In the genomic region with DNA sequence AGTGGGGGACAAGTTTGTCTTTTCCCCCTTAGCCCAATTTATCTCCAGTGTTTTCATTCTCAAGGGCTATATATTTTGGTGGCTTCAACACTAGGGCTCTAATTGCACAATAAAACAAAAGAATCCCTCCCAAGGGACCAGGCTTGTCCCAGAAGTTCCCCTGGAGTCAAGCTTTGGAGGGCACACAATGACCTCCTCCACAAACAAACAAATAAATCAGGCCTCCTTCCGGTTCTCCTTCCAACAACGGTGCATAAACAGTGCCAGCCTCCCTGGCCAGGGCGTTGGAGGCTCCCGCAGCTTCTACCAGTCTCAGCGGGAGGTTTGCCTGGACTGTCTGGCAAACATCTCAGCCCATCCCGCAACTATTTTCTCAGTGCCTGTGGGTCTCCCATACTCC, we compare ENCODE assay signal across 1 cellular context.
TF ChIP-seq lines count a peak whose summit lies in the region.

No MANE protein-coding gene starts in this region.

TF ChIP-seq in HEK293, 187 proteins besides CTCF, POLR2A, EP300 and RAD21 (continued from another document and continues in another):
- TF ChIP-seq, protein P1, sequence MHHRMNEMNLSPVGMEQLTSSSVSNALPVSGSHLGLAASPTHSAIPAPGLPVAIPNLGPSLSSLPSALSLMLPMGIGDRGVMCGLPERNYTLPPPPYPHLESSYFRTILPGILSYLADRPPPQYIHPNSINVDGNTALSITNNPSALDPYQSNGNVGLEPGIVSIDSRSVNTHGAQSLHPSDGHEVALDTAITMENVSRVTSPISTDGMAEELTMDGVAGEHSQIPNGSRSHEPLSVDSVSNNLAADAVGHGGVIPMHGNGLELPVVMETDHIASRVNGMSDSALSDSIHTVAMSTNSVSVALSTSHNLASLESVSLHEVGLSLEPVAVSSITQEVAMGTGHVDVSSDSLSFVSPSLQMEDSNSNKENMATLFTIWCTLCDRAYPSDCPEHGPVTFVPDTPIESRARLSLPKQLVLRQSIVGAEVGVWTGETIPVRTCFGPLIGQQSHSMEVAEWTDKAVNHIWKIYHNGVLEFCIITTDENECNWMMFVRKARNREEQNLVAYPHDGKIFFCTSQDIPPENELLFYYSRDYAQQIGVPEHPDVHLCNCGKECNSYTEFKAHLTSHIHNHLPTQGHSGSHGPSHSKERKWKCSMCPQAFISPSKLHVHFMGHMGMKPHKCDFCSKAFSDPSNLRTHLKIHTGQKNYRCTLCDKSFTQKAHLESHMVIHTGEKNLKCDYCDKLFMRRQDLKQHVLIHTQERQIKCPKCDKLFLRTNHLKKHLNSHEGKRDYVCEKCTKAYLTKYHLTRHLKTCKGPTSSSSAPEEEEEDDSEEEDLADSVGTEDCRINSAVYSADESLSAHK (tag by site-specific recombination; IDR thresholded peaks at IDR 0.05), result peak; percentile 76
- TF ChIP-seq MYNN (tag by site-specific recombination; IDR thresholded peaks at IDR 0.05; ENCODE audit: borderline replicate concordance), result no peak
- TF ChIP-seq SCRT2 (tag by site-specific recombination; IDR thresholded peaks at IDR 0.05), result no peak
- no peak for TF ChIP-seq YY1 (tag by site-specific recombination; IDR thresholded peaks at IDR 0.05)
- TF ChIP-seq, protein P2, sequence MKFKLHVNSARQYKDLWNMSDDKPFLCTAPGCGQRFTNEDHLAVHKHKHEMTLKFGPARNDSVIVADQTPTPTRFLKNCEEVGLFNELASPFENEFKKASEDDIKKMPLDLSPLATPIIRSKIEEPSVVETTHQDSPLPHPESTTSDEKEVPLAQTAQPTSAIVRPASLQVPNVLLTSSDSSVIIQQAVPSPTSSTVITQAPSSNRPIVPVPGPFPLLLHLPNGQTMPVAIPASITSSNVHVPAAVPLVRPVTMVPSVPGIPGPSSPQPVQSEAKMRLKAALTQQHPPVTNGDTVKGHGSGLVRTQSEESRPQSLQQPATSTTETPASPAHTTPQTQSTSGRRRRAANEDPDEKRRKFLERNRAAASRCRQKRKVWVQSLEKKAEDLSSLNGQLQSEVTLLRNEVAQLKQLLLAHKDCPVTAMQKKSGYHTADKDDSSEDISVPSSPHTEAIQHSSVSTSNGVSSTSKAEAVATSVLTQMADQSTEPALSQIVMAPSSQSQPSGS (tag by site-specific recombination; IDR thresholded peaks at IDR 0.05; ENCODE audit: low read depth), result no peak
- TF ChIP-seq, protein P3, sequence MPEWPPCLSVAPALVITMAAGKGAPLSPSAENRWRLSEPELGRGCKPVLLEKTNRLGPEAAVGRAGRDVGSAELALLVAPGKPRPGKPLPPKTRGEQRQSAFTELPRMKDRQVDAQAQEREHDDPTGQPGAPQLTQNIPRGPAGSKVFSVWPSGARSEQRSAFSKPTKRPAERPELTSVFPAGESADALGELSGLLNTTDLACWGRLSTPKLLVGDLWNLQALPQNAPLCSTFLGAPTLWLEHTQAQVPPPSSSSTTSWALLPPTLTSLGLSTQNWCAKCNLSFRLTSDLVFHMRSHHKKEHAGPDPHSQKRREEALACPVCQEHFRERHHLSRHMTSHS (tag by site-specific recombination; IDR thresholded peaks at IDR 0.05), result 0 out of 2 replicates have a peak, but pooled peaks have one; percentile 58
- no peak for TF ChIP-seq HOXC10 (CRISPR knock-in tag; IDR thresholded peaks at IDR 0.05)
- TF ChIP-seq ZBTB20 (tag by site-specific recombination; IDR thresholded peaks at IDR 0.05), result no peak
- TF ChIP-seq ZNF501 (tag by site-specific recombination; IDR thresholded peaks at IDR 0.05), result no peak
- no peak for TF ChIP-seq ZBTB10 (tag by site-specific recombination; IDR thresholded peaks at IDR 0.05)
- no peak for TF ChIP-seq KLF1 (tag by site-specific recombination; IDR thresholded peaks at IDR 0.05)
- TF ChIP-seq ZNF146 (tag by site-specific recombination; IDR thresholded peaks at IDR 0.05), result no peak
- TF ChIP-seq ZNF26 (tag by site-specific recombination; IDR thresholded peaks at IDR 0.05), result no peak
- no peak for TF ChIP-seq HIC1 (tag by site-specific recombination; IDR thresholded peaks at IDR 0.05)
- no peak for TF ChIP-seq ZNF19 (tag by site-specific recombination; IDR thresholded peaks at IDR 0.05; ENCODE audit: low read depth)
- no peak for TF ChIP-seq ZNF335 (tag by site-specific recombination; conservative IDR thresholded peaks at IDR 0.05)
- peak; percentile 72 for TF ChIP-seq ZNF843 (tag by site-specific recombination; IDR thresholded peaks at IDR 0.05)
- TF ChIP-seq, protein P4, sequence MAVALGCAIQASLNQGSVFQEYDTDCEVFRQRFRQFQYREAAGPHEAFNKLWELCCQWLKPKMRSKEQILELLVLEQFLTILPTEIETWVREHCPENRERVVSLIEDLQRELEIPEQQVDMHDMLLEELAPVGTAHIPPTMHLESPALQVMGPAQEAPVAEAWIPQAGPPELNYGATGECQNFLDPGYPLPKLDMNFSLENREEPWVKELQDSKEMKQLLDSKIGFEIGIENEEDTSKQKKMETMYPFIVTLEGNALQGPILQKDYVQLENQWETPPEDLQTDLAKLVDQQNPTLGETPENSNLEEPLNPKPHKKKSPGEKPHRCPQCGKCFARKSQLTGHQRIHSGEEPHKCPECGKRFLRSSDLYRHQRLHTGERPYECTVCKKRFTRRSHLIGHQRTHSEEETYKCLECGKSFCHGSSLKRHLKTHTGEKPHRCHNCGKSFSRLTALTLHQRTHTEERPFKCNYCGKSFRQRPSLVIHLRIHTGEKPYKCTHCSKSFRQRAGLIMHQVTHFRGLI (tag by site-specific recombination; IDR thresholded peaks at IDR 0.05), result no peak
- no peak for TF ChIP-seq ZNF274 (IDR thresholded peaks at IDR 0.05; ENCODE audit: low read length)
- TF ChIP-seq ZNF274 (tag by site-specific recombination; IDR thresholded peaks at IDR 0.05; ENCODE audit: borderline replicate concordance), result no peak
- TF ChIP-seq ZNF155 (tag by site-specific recombination; IDR thresholded peaks at IDR 0.05), result no peak
- TF ChIP-seq, protein P5, sequence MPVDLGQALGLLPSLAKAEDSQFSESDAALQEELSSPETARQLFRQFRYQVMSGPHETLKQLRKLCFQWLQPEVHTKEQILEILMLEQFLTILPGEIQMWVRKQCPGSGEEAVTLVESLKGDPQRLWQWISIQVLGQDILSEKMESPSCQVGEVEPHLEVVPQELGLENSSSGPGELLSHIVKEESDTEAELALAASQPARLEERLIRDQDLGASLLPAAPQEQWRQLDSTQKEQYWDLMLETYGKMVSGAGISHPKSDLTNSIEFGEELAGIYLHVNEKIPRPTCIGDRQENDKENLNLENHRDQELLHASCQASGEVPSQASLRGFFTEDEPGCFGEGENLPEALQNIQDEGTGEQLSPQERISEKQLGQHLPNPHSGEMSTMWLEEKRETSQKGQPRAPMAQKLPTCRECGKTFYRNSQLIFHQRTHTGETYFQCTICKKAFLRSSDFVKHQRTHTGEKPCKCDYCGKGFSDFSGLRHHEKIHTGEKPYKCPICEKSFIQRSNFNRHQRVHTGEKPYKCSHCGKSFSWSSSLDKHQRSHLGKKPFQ (tag by site-specific recombination; IDR thresholded peaks at IDR 0.05), result no peak
- TF ChIP-seq ZNF394 (tag by site-specific recombination; IDR thresholded peaks at IDR 0.05; ENCODE audit: borderline replicate concordance), result no peak
- TF ChIP-seq HOXA7 (CRISPR knock-in tag; IDR thresholded peaks at IDR 0.05; ENCODE audit: borderline replicate concordance), result no peak
- TF ChIP-seq ZNF239 (tag by site-specific recombination; IDR thresholded peaks at IDR 0.05), result no peak
- TF ChIP-seq ZSCAN16 (tag by site-specific recombination; IDR thresholded peaks at IDR 0.05), result no peak
- no peak for TF ChIP-seq ZNF548 (tag by site-specific recombination; IDR thresholded peaks at IDR 0.05)
- TF ChIP-seq ZNF777 (tag by site-specific recombination; IDR thresholded peaks at IDR 0.05; ENCODE audit: borderline replicate concordance), result no peak
- TF ChIP-seq ZNF169 (tag by site-specific recombination; IDR thresholded peaks at IDR 0.05), result no peak
- no peak for TF ChIP-seq ZNF23 (tag by site-specific recombination; IDR thresholded peaks at IDR 0.05; ENCODE audit: borderline replicate concordance)
- no peak for TF ChIP-seq ZNF513 (tag by site-specific recombination; IDR thresholded peaks at IDR 0.05)
- no peak for TF ChIP-seq ZNF354C (tag by site-specific recombination; IDR thresholded peaks at IDR 0.05; ENCODE audit: borderline replicate concordance, low read depth)
- no peak for TF ChIP-seq ZNF660 (tag by site-specific recombination; IDR thresholded peaks at IDR 0.05)
- no peak for TF ChIP-seq ZSCAN23 (tag by site-specific recombination; IDR thresholded peaks at IDR 0.05)
- no peak for TF ChIP-seq ZNF324 (tag by site-specific recombination; IDR thresholded peaks at IDR 0.05)
- no peak for TF ChIP-seq ZNF791 (tag by site-specific recombination; IDR thresholded peaks at IDR 0.05)
- 0 out of 2 replicates have a peak, but pooled peaks have one; percentile 23 for TF ChIP-seq WT1 (tag by site-specific recombination; IDR thresholded peaks at IDR 0.05)
- no peak for TF ChIP-seq ZNF529 (tag by site-specific recombination; IDR thresholded peaks at IDR 0.05; ENCODE audit: insufficient replicate concordance)
- TF ChIP-seq ZFHX2 (tag by site-specific recombination; conservative IDR thresholded peaks at IDR 0.05), result no peak
- no peak for TF ChIP-seq ZNF341 (tag by site-specific recombination; IDR thresholded peaks at IDR 0.05; ENCODE audit: low read depth)
- no peak for TF ChIP-seq ZNF555 (tag by site-specific recombination; conservative IDR thresholded peaks at IDR 0.05)
- TF ChIP-seq GLIS2 (tag by site-specific recombination; IDR thresholded peaks at IDR 0.05), result no peak
- no peak for TF ChIP-seq KLF8 (tag by site-specific recombination; IDR thresholded peaks at IDR 0.05)
- no peak for TF ChIP-seq ZNF214 (tag by site-specific recombination; IDR thresholded peaks at IDR 0.05; ENCODE audit: borderline replicate concordance)
- TF ChIP-seq ZNF266 (tag by site-specific recombination; IDR thresholded peaks at IDR 0.05; ENCODE audit: low read depth), result no peak
- TF ChIP-seq, protein P6, sequence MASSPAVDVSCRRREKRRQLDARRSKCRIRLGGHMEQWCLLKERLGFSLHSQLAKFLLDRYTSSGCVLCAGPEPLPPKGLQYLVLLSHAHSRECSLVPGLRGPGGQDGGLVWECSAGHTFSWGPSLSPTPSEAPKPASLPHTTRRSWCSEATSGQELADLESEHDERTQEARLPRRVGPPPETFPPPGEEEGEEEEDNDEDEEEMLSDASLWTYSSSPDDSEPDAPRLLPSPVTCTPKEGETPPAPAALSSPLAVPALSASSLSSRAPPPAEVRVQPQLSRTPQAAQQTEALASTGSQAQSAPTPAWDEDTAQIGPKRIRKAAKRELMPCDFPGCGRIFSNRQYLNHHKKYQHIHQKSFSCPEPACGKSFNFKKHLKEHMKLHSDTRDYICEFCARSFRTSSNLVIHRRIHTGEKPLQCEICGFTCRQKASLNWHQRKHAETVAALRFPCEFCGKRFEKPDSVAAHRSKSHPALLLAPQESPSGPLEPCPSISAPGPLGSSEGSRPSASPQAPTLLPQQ (tag by site-specific recombination; IDR thresholded peaks at IDR 0.05), result no peak
- TF ChIP-seq ZNF558 (tag by site-specific recombination; IDR thresholded peaks at IDR 0.05), result no peak
- TF ChIP-seq ZNF138 (tag by site-specific recombination; IDR thresholded peaks at IDR 0.05; ENCODE audit: borderline replicate concordance), result no peak
